20 cellular contexts compared by ENCODE assay signal in genomic region chr16:74718140-74718539, GRCh38. TPM values are rescaled to one million over a fixed set of nuclear protein-coding genes. Genes with fewer than 3 reads are reported as not detected.
DNase-seq lines count a peak whose midpoint lies in the region; ATAC-seq and TF ChIP-seq lines count a peak whose summit lies in the region.
"Had no signal": no experiment of that assay in that cellular context is flagged by ENCODE, and none has a peak within 500 bp of the region (broad histone marks: within the 10 kb centered on the region; RNA-seq: fewer than 3 reads in every experiment).

No MANE protein-coding gene starts in this region.

- H3K27me3 ChIP-seq in layer of hippocampus (ENCODE audit: control insufficient read depth, insufficient read depth, low read length): no peaks in the 10 kb centered on the region
- H3K27me3 ChIP-seq: BE2C had no signal

- no peak overlapping the region for H3K27ac Mint-ChIP-seq in HFFc6
- H3K27ac Mint-ChIP-seq: CD4-positive, CD25-positive, alpha-beta regulatory T cell; GM23338 had no signal

- TF ChIP-seq CTCF in HFFc6 (IDR thresholded peaks at IDR 0.05): no peak

- H3K27me3 Mint-ChIP-seq in HFFc6 (ENCODE audit: insufficient read depth): peaks cover 43% of the 10 kb centered on the region

- no peaks in the 10 kb centered on the region for H3K4me1 Mint-ChIP-seq in HFFc6 (ENCODE audit: low read depth)
- H3K4me1 Mint-ChIP-seq: CD4-positive, CD25-positive, alpha-beta regulatory T cell; CD8-positive, alpha-beta memory T cell; GM23338 had no signal

- ATAC-seq in HG02798 (IDR thresholded peaks at IDR 0.05; ENCODE audit: poor library complexity, unreplicated experiment): no peak
- no peak for ATAC-seq in HG03457 (IDR thresholded peaks at IDR 0.05; ENCODE audit: unreplicated experiment)
- ATAC-seq: GM23338 had no signal

- H3K27ac ChIP-seq in cingulate gyrus (ENCODE audit: low read depth, low read length) (peak overlapping the region; percentile 63), layer of hippocampus (ENCODE audit: low read depth, low read length) (peak overlapping the region; percentile 69), substantia nigra (ENCODE audit: low read depth, low read length, poor library complexity, severe bottlenecking) (peak overlapping the region; percentile 30)

- H3K9me3 Mint-ChIP-seq in HFFc6: no peaks in the 10 kb centered on the region
- H3K9me3 Mint-ChIP-seq: CD8-positive, alpha-beta memory T cell; GM23338 had no signal

- no peaks in the 10 kb centered on the region for H3K36me3 Mint-ChIP-seq in HFFc6 (ENCODE audit: low read depth)
- H3K36me3 Mint-ChIP-seq: CD4-positive, CD25-positive, alpha-beta regulatory T cell; CD8-positive, alpha-beta memory T cell had no signal

- DNase-seq in GM03348 (ENCODE audit: low spot score) (peak; percentile 3), substantia nigra (lab: John Stamatoyannopoulos, UW) (no peak), HFFc6 (no peak), NOMO-1 (lab: John Stamatoyannopoulos, UW; ENCODE audit: unreplicated experiment in 2 of 2) (no peak)
- DNase-seq: BE2C; C1 segment of cervical spinal cord; CD4-positive, CD25-positive, alpha-beta regulatory T cell; CD8-positive, alpha-beta memory T cell; COR-L47; DMS 273 treated with DMSO at 0.1 percent for 48 hours; DMS53; DND-41; EL; HCEC 1CT had no signal

- H3K4me3 Mint-ChIP-seq in HFFc6: no peak overlapping the region
- H3K4me3 Mint-ChIP-seq: CD4-positive, CD25-positive, alpha-beta regulatory T cell; CD8-positive, alpha-beta memory T cell; GM23338 had no signal

RNA-seq across cellular contexts. Expression of gene MLKL, which starts 17.5 kb away (rescaled TPM):
- total RNA-seq in HFFc6 (2021; fragmentation: NEBNext Ultra II Directional; extraction: Animal tissue kit (Norgen Biotek cat#: 25700)): 10 to 100 TPM; 10.2 to 14.8 (median 11.4) TPM
- total RNA-seq: G401 had no signal

RNA-seq across cellular contexts. Expression of gene RFWD3, which starts 51.5 kb away (rescaled TPM):
- total RNA-seq in HFFc6 (2021; fragmentation: NEBNext Ultra II Directional; extraction: Animal tissue kit (Norgen Biotek cat#: 25700)): 10 to 100 TPM; 27.2 to 44.4 (median 42.9) TPM

RNA-seq across cellular contexts. Expression of gene FA2H, which starts 56.5 kb away (rescaled TPM):
- not detected for total RNA-seq in HFFc6 (2021; fragmentation: NEBNext Ultra II Directional; extraction: Animal tissue kit (Norgen Biotek cat#: 25700))
- total RNA-seq: CD8-positive, alpha-beta memory T cell; G401 had no signal
